14 cellular contexts compared by ENCODE assay signal in the genomic region with DNA sequence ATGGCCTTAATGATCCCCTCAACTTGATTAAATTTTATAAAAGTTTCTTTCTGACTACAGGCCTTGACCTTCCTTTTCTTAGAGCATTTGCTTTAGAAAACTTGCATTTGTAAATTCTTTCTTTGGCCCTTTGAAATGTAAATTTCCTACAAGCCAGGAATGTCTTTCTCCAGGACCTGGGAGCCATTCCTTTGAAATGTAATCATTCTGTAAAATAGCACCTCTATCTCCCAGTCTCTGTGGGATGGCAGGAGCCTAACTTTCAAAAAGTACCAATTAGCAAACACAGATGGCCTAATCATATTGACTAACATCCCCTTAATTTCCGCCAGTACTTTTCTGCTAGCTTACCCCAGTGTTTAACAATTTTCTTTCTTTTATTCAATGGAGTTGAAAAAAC.
A peak's percentile ranks its signal among the peaks of the same experiment; 100 is the strongest.
DNase-seq lines count a peak whose midpoint lies in the region; ATAC-seq and TF ChIP-seq lines count a peak whose summit lies in the region.
"Had no signal": no experiment of that assay in that cellular context is flagged by ENCODE, and none has a peak within 500 bp of the region (broad histone marks: within the 10 kb centered on the region; RNA-seq: fewer than 3 reads in every experiment).

No MANE protein-coding gene starts in this region.

- CTCF ChIA-PET in naive thymus-derived CD4-positive, alpha-beta T cell (lab: Charles Lee), result no interaction called here

- H3K9ac ChIP-seq in HUES48 (ENCODE audit: low read depth, low read length) (no peak overlapping the region), endodermal cell (ENCODE audit: extremely low read depth, low read length, poor library complexity, severe bottlenecking) (peak overlapping the region; percentile 15), smooth muscle cell (ENCODE audit: low read depth) (no peak overlapping the region)

- peaks cover 34% of the 10 kb centered on the region for H3K4me1 Mint-ChIP-seq in endodermal cell
- no peaks in the 10 kb centered on the region for H3K4me1 Mint-ChIP-seq in naive thymus-derived CD8-positive, alpha-beta T cell
- no peaks in the 10 kb centered on the region for H3K4me1 Mint-ChIP-seq in naive thymus-derived CD4-positive, alpha-beta T cell

- no peaks in the 10 kb centered on the region for H3K9me3 Mint-ChIP-seq in endodermal cell
- peaks cover 0 to 27% (median 7%) of the 10 kb centered on the region in 9 donors for H3K9me3 Mint-ChIP-seq in naive thymus-derived CD8-positive, alpha-beta T cell
- H3K9me3 Mint-ChIP-seq in naive thymus-derived CD4-positive, alpha-beta T cell, result peaks cover 0 to 14% (median 6%) of the 10 kb centered on the region in 11 donors

- 6% methylated on average over 1 of the region's 1 CpG; no CpG with 5 or more reads in 1 of the 2 experiments for WGBS in endodermal cell (ENCODE audit: insufficient coverage in 1 of 2, insufficient read length in 1 of 2), 2 experiments
- WGBS in smooth muscle cell (ENCODE audit: low lambda C conversion rate), result 67% methylated on average over 1 of the region's 1 CpG

- H3F3A ChIP-seq in smooth muscle cell (ENCODE audit: low read depth), result no peaks in the 10 kb centered on the region

- H3K4me1 ChIP-seq in HUES48 (ENCODE audit: control insufficient read depth, insufficient read depth, low read length), result peaks cover 48% of the 10 kb centered on the region
- H3K4me1 ChIP-seq in endodermal cell (ENCODE audit: control insufficient read depth, insufficient read depth, low read length), result peaks cover 14% of the 10 kb centered on the region
- H3K4me1 ChIP-seq in smooth muscle cell (ENCODE audit: low read depth), result peaks cover 30% of the 10 kb centered on the region
- no peaks in the 10 kb centered on the region for H3K4me1 ChIP-seq in naive thymus-derived CD4-positive, alpha-beta T cell (ENCODE audit: control insufficient read depth in 2 of 2, insufficient read depth in 2 of 2, low read length in 2 of 2)
- H3K4me1 ChIP-seq: Caco-2 had no signal

- intact Hi-C loops in naive thymus-derived CD4-positive, alpha-beta T cell (cut with micrococcal nuclease), result no loop called here

- DNase-seq in endodermal cell (peak; percentile 61), iPS-NIHi7 (ENCODE audit: extremely low spot score) (peak; percentile 18), smooth muscle cell (lab: John Stamatoyannopoulos, UW; ENCODE audit: unreplicated experiment) (no peak), NCI-H146 treated with DMSO at 0.1 percent for 48 hours (lab: John Stamatoyannopoulos, UW; ENCODE audit: unreplicated experiment) (no peak)
- DNase-seq in naive thymus-derived CD8-positive, alpha-beta T cell, result no peak
- no peak for DNase-seq in naive thymus-derived CD4-positive, alpha-beta T cell
- DNase-seq: AML-193, Caco-2, MM.1S, NCI-H1105 treated with DMSO at 0.1 percent for 48 hours, NCI-H187 treated with DMSO at 0.1 percent for 48 hours, NCI-H510A treated with DMSO at 0.1 percent for 48 hours, SHP77 had no signal

- no peaks in the 10 kb centered on the region for H4K20me1 ChIP-seq in smooth muscle cell (ENCODE audit: low read depth)

- H3K9me3 ChIP-seq in HUES48 (ENCODE audit: control insufficient read depth, insufficient read depth, low read length), result no peaks in the 10 kb centered on the region; the same call in 1 of the 2 replicates
- no peaks in the 10 kb centered on the region for H3K9me3 ChIP-seq in endodermal cell (ENCODE audit: control insufficient read depth, low read length)
- H3K9me3 ChIP-seq in smooth muscle cell (replicated peaks; ENCODE audit: low read depth), result no peaks in the 10 kb centered on the region
- H3K9me3 ChIP-seq in naive thymus-derived CD4-positive, alpha-beta T cell (ENCODE audit: control insufficient read depth in 2 of 3, low read length in 3 of 3), result no peaks in the 10 kb centered on the region
- H3K9me3 ChIP-seq: Caco-2 had no signal

- POLR2A ChIA-PET in naive thymus-derived CD8-positive, alpha-beta T cell (lab: Charles Lee), result no interaction called here
- POLR2A ChIA-PET in naive thymus-derived CD4-positive, alpha-beta T cell (lab: Charles Lee), result no interaction called here

- H3K4me2 ChIP-seq in smooth muscle cell, result no peak overlapping the region

- TF ChIP-seq CTCF in endodermal cell (conservative IDR thresholded peaks at IDR 0.05) (no peak), smooth muscle cell (IDR thresholded peaks at IDR 0.05; ENCODE audit: borderline replicate concordance, insufficient read depth, poor library complexity, severe bottlenecking) (no peak)

- peak overlapping the region; percentile 82 for H3K27ac Mint-ChIP-seq in endodermal cell
- H3K27ac Mint-ChIP-seq in naive thymus-derived CD8-positive, alpha-beta T cell, result no peak overlapping the region
- no peak overlapping the region for H3K27ac Mint-ChIP-seq in naive thymus-derived CD4-positive, alpha-beta T cell

- H3K27me3 ChIP-seq in HUES48 (ENCODE audit: control insufficient read depth, insufficient read depth, low read length), result no peaks in the 10 kb centered on the region
- no peaks in the 10 kb centered on the region for H3K27me3 ChIP-seq in endodermal cell (ENCODE audit: control insufficient read depth, insufficient read depth, low read length, poor library complexity, severe bottlenecking)
- no peaks in the 10 kb centered on the region for H3K27me3 ChIP-seq in smooth muscle cell (ENCODE audit: low read depth)
- H3K27me3 ChIP-seq in naive thymus-derived CD4-positive, alpha-beta T cell (ENCODE audit: control insufficient read depth in 2 of 2, insufficient read depth in 2 of 2, low read length in 2 of 2), result no peaks in the 10 kb centered on the region

- H3K27ac ChIP-seq in HUES48 (ENCODE audit: low read depth, low read length), result peak overlapping the region; percentile 93
- H3K27ac ChIP-seq in endodermal cell (ENCODE audit: low read depth, low read length), result no peak overlapping the region
- no peak overlapping the region for H3K27ac ChIP-seq in smooth muscle cell (ENCODE audit: low read depth)
- H3K27ac ChIP-seq in naive thymus-derived CD4-positive, alpha-beta T cell (ENCODE audit: low read depth, low read length), result no peak overlapping the region

- H3K4me3 ChIP-seq in HUES48 (ENCODE audit: low read depth, low read length) (peak overlapping the region; percentile 43), endodermal cell (ENCODE audit: low read length) (no peak overlapping the region), smooth muscle cell (no peak overlapping the region)
- no peak overlapping the region for H3K4me3 ChIP-seq in naive thymus-derived CD4-positive, alpha-beta T cell (ENCODE audit: low read length)

- H2AFZ ChIP-seq in smooth muscle cell (ENCODE audit: low read depth), result peak overlapping the region; percentile 55

- no peak overlapping the region for H3K4me3 Mint-ChIP-seq in endodermal cell
- no peak overlapping the region for H3K4me3 Mint-ChIP-seq in naive thymus-derived CD8-positive, alpha-beta T cell
- H3K4me3 Mint-ChIP-seq in naive thymus-derived CD4-positive, alpha-beta T cell, result no peak overlapping the region

- H3K79me2 ChIP-seq in smooth muscle cell (ENCODE audit: low read depth), result no peaks in the 10 kb centered on the region

- ATAC-seq in naive thymus-derived CD8-positive, alpha-beta T cell, result no peak
- no peak for ATAC-seq in naive thymus-derived CD4-positive, alpha-beta T cell

- H3K36me3 ChIP-seq in HUES48 (ENCODE audit: control insufficient read depth, insufficient read depth, low read length) (no peaks in the 10 kb centered on the region), endodermal cell (ENCODE audit: control insufficient read depth, insufficient read depth, low read length) (no peaks in the 10 kb centered on the region), smooth muscle cell (ENCODE audit: low read depth) (no peaks in the 10 kb centered on the region)
- no peaks in the 10 kb centered on the region for H3K36me3 ChIP-seq in naive thymus-derived CD4-positive, alpha-beta T cell (ENCODE audit: control insufficient read depth in 2 of 3, insufficient read depth in 3 of 3, low read length in 3 of 3)

- H3K27me3 Mint-ChIP-seq in endodermal cell (ENCODE audit: insufficient read depth), result no peaks in the 10 kb centered on the region
- no peaks in the 10 kb centered on the region for H3K27me3 Mint-ChIP-seq in naive thymus-derived CD8-positive, alpha-beta T cell
- no peaks in the 10 kb centered on the region for H3K27me3 Mint-ChIP-seq in naive thymus-derived CD4-positive, alpha-beta T cell

- no peaks in the 10 kb centered on the region for H3K36me3 Mint-ChIP-seq in endodermal cell (ENCODE audit: low read depth)
- H3K36me3 Mint-ChIP-seq in naive thymus-derived CD8-positive, alpha-beta T cell, result no peaks in the 10 kb centered on the region
- H3K36me3 Mint-ChIP-seq in naive thymus-derived CD4-positive, alpha-beta T cell, result no peaks in the 10 kb centered on the region

Comparison
In these comparisons a context has a peak if more than half of its experiments do, and no peak if none do; other contexts are left out.
1. DNase-seq: peak in endodermal cell (single experiment) and iPS-NIHi7 (single experiment); none in smooth muscle cell (single experiment), naive thymus-derived CD8-positive, alpha-beta T cell (0 of 10), naive thymus-derived CD4-positive, alpha-beta T cell (0 of 9) and NCI-H146 treated with DMSO at 0.1 percent for 48 hours (single experiment).